In genomic region chr5:117379521-117379920, GRCh38 we compare ENCODE assay signal across 26 cellular contexts.
"Had no signal": no experiment of that assay in that cellular context is flagged by ENCODE, and none has a peak within 500 bp of the region (broad histone marks: within the 10 kb centered on the region; RNA-seq: fewer than 3 reads in every experiment).

No MANE protein-coding gene starts in this region.

- H3K36me3 ChIP-seq: brain microvascular endothelial cell, colonic mucosa, gastroesophageal sphincter had no signal

- H3K9me3 Mint-ChIP-seq: activated CD4-positive, alpha-beta T cell treated with anti-CD3 and anti-CD28 coated beads, Interleukin-2, amount 10 ng/mL, durations not matched to agents 24 days and 14 days; activated T-cell treated with anti-CD3 and anti-CD28 coated beads, Interleukin-2, amount 50 U/mL, for 24 hours had no signal

- H3K4me3 ChIP-seq: colonic mucosa, dorsolateral prefrontal cortex, gastroesophageal sphincter had no signal

- H3K27ac ChIP-seq: brain microvascular endothelial cell, colonic mucosa, epithelial cell of prostate, gastroesophageal sphincter had no signal

- H3K4me1 ChIP-seq: colonic mucosa, gastroesophageal sphincter had no signal

- H3K9me3 ChIP-seq: colonic mucosa, gastroesophageal sphincter had no signal

- H3K4me3 Mint-ChIP-seq: activated CD4-positive, alpha-beta memory T cell treated with anti-CD3 and anti-CD28 coated beads for 36 hours; activated CD4-positive, alpha-beta T cell treated with anti-CD3 and anti-CD28 coated beads for 36 hours; activated CD4-positive, alpha-beta T cell treated with anti-CD3 and anti-CD28 coated beads, Interleukin-2, amount 10 ng/mL, durations not matched to agents 24 days and 14 days; activated naive CD8-positive, alpha-beta T cell; activated T-cell treated with anti-CD3 and anti-CD28 coated beads, Interleukin-2, amount 50 U/mL, for 24 hours; activated T-cell treated with anti-CD3 and anti-CD28 coated beads, Interleukin-2, amount 50 U/mL, for 72 hours; dendritic cell treated with granulocyte-macrophage colony-stimulating factor and Interleukin-4, amounts not matched to agents 40 ng/mL and 50 ng/mL, for 4 days had no signal

- H3K36me3 Mint-ChIP-seq: activated CD4-positive, alpha-beta memory T cell treated with anti-CD3 and anti-CD28 coated beads for 36 hours; activated naive CD8-positive, alpha-beta T cell had no signal

- H3K27me3 Mint-ChIP-seq: activated CD4-positive, alpha-beta memory T cell treated with anti-CD3 and anti-CD28 coated beads for 36 hours; activated CD4-positive, alpha-beta T cell treated with anti-CD3 and anti-CD28 coated beads for 36 hours; activated CD4-positive, alpha-beta T cell treated with anti-CD3 and anti-CD28 coated beads, Interleukin-2, amount 10 ng/mL, durations not matched to agents 24 days and 14 days; activated naive CD8-positive, alpha-beta T cell; activated T-cell treated with anti-CD3 and anti-CD28 coated beads, Interleukin-2, amount 50 U/mL, for 24 hours; dendritic cell treated with granulocyte-macrophage colony-stimulating factor and Interleukin-4, amounts not matched to agents 40 ng/mL and 50 ng/mL, for 4 days had no signal

- H3K27ac Mint-ChIP-seq: activated CD4-positive, alpha-beta memory T cell treated with anti-CD3 and anti-CD28 coated beads for 36 hours; activated CD4-positive, alpha-beta T cell treated with anti-CD3 and anti-CD28 coated beads for 36 hours; activated CD4-positive, alpha-beta T cell treated with anti-CD3 and anti-CD28 coated beads, Interleukin-2, amount 10 ng/mL, durations not matched to agents 24 days and 14 days; activated naive CD8-positive, alpha-beta T cell; activated T-cell treated with anti-CD3 and anti-CD28 coated beads, Interleukin-2, amount 50 U/mL, for 24 hours; activated T-cell treated with anti-CD3 and anti-CD28 coated beads, Interleukin-2, amount 50 U/mL, for 72 hours; dendritic cell treated with granulocyte-macrophage colony-stimulating factor and Interleukin-4, amounts not matched to agents 40 ng/mL and 50 ng/mL, for 4 days had no signal

- ATAC-seq: activated CD4-positive, alpha-beta T cell treated with anti-CD3 and anti-CD28 coated beads for 36 hours; activated T-cell treated with anti-CD3 and anti-CD28 coated beads, Interleukin-2, amount 50 U/mL, for 72 hours; gastroesophageal sphincter had no signal

- H3K4me1 Mint-ChIP-seq: activated CD4-positive, alpha-beta T cell treated with anti-CD3 and anti-CD28 coated beads for 36 hours; activated CD4-positive, alpha-beta T cell treated with anti-CD3 and anti-CD28 coated beads, Interleukin-2, amount 10 ng/mL, durations not matched to agents 24 days and 14 days had no signal

- DNase-seq: activated CD4-positive, alpha-beta memory T cell treated with anti-CD3 and anti-CD28 coated beads for 36 hours; activated CD4-positive, alpha-beta T cell treated with anti-CD3 and anti-CD28 coated beads for 36 hours; activated CD4-positive, alpha-beta T cell treated with anti-CD3 and anti-CD28 coated beads, Interleukin-2, amount 10 ng/mL, durations not matched to agents 24 days and 14 days; activated CD4-positive, CD25-positive, alpha-beta regulatory T cell; activated CD4-positive, CD25-positive, alpha-beta regulatory T cell treated with anti-CD3 and anti-CD28 coated beads, Interleukin-2, amount 50 U/mL, for 72 hours; activated CD8-positive, alpha-beta memory T cell treated with anti-CD3 and anti-CD28 coated beads, Interleukin-2, amount 50 U/mL, for 48 hours; activated effector memory CD4-positive, alpha-beta T cell treated with Interleukin-2 at 50 U/mL for 16 hours; activated gamma-delta T cell treated with Interleukin-2 at 50 U/mL for 16 hours; activated naive CD4-positive, alpha-beta T cell treated with anti-CD3 and anti-CD28 coated beads, Interleukin-2, amount 50 U/mL, for 16 hours; activated naive CD4-positive, alpha-beta T cell treated with Interleukin-2 at 50 U/mL for 16 hours; activated T-cell treated with anti-CD3 and anti-CD28 coated beads for 4 hours; activated T-cell treated with anti-CD3 and anti-CD28 coated beads, Interleukin-2, amount 50 U/mL, for 24 hours; activated T-cell treated with anti-CD3 and anti-CD28 coated beads, Interleukin-2, amount 50 U/mL, for 72 hours; amniotic stem cell; anterior cingulate cortex; brain microvascular endothelial cell; colonic mucosa; dorsolateral prefrontal cortex; effector memory CD4-positive, alpha-beta T cell; foreskin melanocyte; hippocampal formation; T-helper 2 cell had no signal

- H3K27me3 ChIP-seq: brain microvascular endothelial cell, colonic mucosa, dorsolateral prefrontal cortex, gastroesophageal sphincter had no signal
